12 cellular contexts compared by ENCODE assay signal in genomic region chr6:27604986-27605385, GRCh38.
DNase-seq lines count a peak whose midpoint lies in the region; ATAC-seq, FAIRE-seq and TF ChIP-seq lines count a peak whose summit lies in the region.
"Had no signal": no experiment of that assay in that cellular context is flagged by ENCODE, and none has a peak within 500 bp of the region (broad histone marks: within the 10 kb centered on the region; RNA-seq: fewer than 3 reads in every experiment).

No MANE protein-coding gene starts in this region.

- FAIRE-seq in GM19239 (lab: Jason Lieb, UNC) = peak; percentile 55
- FAIRE-seq: endometrium had no signal

- peak overlapping the region; percentile 34 for H3K27ac ChIP-seq in iPS-18a (ENCODE audit: low read length)
- H3K27ac ChIP-seq: WERI-Rb-1 had no signal

- no peaks in the 10 kb centered on the region for H3K36me3 ChIP-seq in iPS-18a (ENCODE audit: control insufficient read depth, low read depth, low read length)
- H3K36me3 ChIP-seq: WERI-Rb-1 had no signal

- TF ChIP-seq CTCF in AG04449 (IDR thresholded peaks at IDR 0.05; ENCODE audit: insufficient read depth, low read length, missing control alignments) (no peak), WTC11 (IDR thresholded peaks at IDR 0.05) (no peak)

- peak overlapping the region; percentile 84 for H3K9ac ChIP-seq in iPS-18a (ENCODE audit: low read length)

- H3K9me3 Mint-ChIP-seq in WTC11 = no peaks in the 10 kb centered on the region

- H3K27me3 Mint-ChIP-seq in WTC11 (ENCODE audit: low read depth) = peaks cover 11% of the 10 kb centered on the region

- peak overlapping the region; percentile 91 for H3K4me3 Mint-ChIP-seq in WTC11

- no peaks in the 10 kb centered on the region for H3K9me3 ChIP-seq in iPS-18a (ENCODE audit: control insufficient read depth, low read depth, low read length)

- H3K27me3 ChIP-seq in iPS-18a (ENCODE audit: control insufficient read depth, insufficient read depth, low read length) = peaks cover 38% of the 10 kb centered on the region

- peaks cover 3% of the 10 kb centered on the region for H3K4me1 ChIP-seq in iPS-18a (ENCODE audit: control insufficient read depth, low read depth, low read length)

- H3K4me3 ChIP-seq in AG04449 (ENCODE audit: low read depth, low read length) = peak overlapping the region; percentile 46
- peak overlapping the region; percentile 99 for H3K4me3 ChIP-seq in iPS-18a (ENCODE audit: low read length)

- peak overlapping the region; percentile 93 for H3K27ac Mint-ChIP-seq in WTC11

- POLR2A ChIA-PET in AG04449 (lab: Yijun Ruan, JAX) = no interaction called here
- POLR2A ChIA-PET in WTC11 (lab: Charles Lee) = interaction anchor here (1.2 kb wide), 1 partner anchor 203 kb away, joined by 4 read pairs; a partner anchor contains a TSS

- ATAC-seq in WTC11 (no peak), GM21367 (IDR thresholded peaks at IDR 0.05; ENCODE audit: unreplicated experiment) (no peak), GM18873 (IDR thresholded peaks at IDR 0.05; ENCODE audit: low FRiP score, unreplicated experiment) (no peak)

- CTCF ChIA-PET in AG04449 (lab: Yijun Ruan, JAX) = no interaction called here
- CTCF ChIA-PET in WTC11 (lab: Charles Lee) = interaction anchor here (0.8 to 1.4 kb wide), 4 partner anchors 11 to 147 kb away, joined by 3 to 8 read pairs (median 4); no protein-coding TSS in a partner anchor

- DNase-seq in AG04449 (ENCODE audit: low read depth, low spot score) (no peak), GM19239 (ENCODE audit: insufficient read length, low spot score) (no peak), WTC11 (ENCODE audit: low spot score) (no peak), MV-4-11 (lab: John Stamatoyannopoulos, UW) (no peak), SIG-M5 treated with dmso at 0.1 percent for 504 hours (lab: John Stamatoyannopoulos, UW; ENCODE audit: unreplicated experiment) (no peak)
- DNase-seq: NCI-H1436 treated with DMSO at 0.1 percent for 48 hours, nucleus accumbens, WERI-Rb-1 had no signal

- H3K4me1 Mint-ChIP-seq in WTC11 = peaks cover 18% of the 10 kb centered on the region

- no peaks in the 10 kb centered on the region for H3K36me3 Mint-ChIP-seq in WTC11

TF ChIP-seq in WTC11, 78 proteins besides CTCF, POLR2A, EP300 and RAD21:
- TF ChIP-seq ZNF219 (CRISPR knock-in tag; IDR thresholded peaks at IDR 0.05; ENCODE audit: borderline replicate concordance) (no peak), ATF3 (CRISPR knock-in tag; conservative IDR thresholded peaks at IDR 0.05) (no peak), ELF4 (CRISPR knock-in tag; IDR thresholded peaks at IDR 0.05; ENCODE audit: low read depth) (no peak), GTF2I (CRISPR knock-in tag; conservative IDR thresholded peaks at IDR 0.05) (no peak), SMAD3 (CRISPR knock-in tag; IDR thresholded peaks at IDR 0.05; ENCODE audit: borderline replicate concordance) (no peak), ZNF425 (CRISPR knock-in tag; conservative IDR thresholded peaks at IDR 0.05) (no peak)
